1 cellular context compared by ENCODE assay signal in genomic region chr3:119637679-119638525, GRCh38.
TF ChIP-seq lines count a peak whose summit lies in the region.

No MANE protein-coding gene starts in this region.

TF ChIP-seq in K562, 482 proteins besides CTCF, POLR2A, EP300 and RAD21 (continued from another document and continues in another):
- TF ChIP-seq STAT6 (CRISPR knock-in tag; IDR thresholded peaks at IDR 0.05) (no peak), SOX6 (IDR thresholded peaks at IDR 0.05) (0 out of 2 replicates have a peak, but pooled peaks have one; percentile 12), CHAMP1 (IDR thresholded peaks at IDR 0.05) (no peak), ZBTB49 (CRISPR knock-in tag; IDR thresholded peaks at IDR 0.05; ENCODE audit: borderline replicate concordance) (no peak), EHMT2 (IDR thresholded peaks at IDR 0.05) (no peak), JUND (IDR thresholded peaks at IDR 0.05; ENCODE audit: borderline replicate concordance, low read depth, low read length) (peak; percentile 78), JUND (tag; IDR thresholded peaks at IDR 0.05; ENCODE audit: borderline replicate concordance, low read depth, low read length) (peak; percentile 86; the same call in 2 of the 3 replicates), GTF2B (IDR thresholded peaks at IDR 0.05; ENCODE audit: extremely low read depth, insufficient read length) (no peak), ZNF318 (IDR thresholded peaks at IDR 0.05; ENCODE audit: borderline replicate concordance in 1 of 2, low read depth in 1 of 2) (peak in 1 of 2 experiments; percentile 66; a peak in 1 of 4 replicates), SPI1 (IDR thresholded peaks at IDR 0.05; ENCODE audit: borderline replicate concordance, low read depth, low read length) (no peak), ZNF592 (IDR thresholded peaks at IDR 0.05) (peak; percentile 60; the same call in 1 of the 2 replicates), MLX (CRISPR knock-in tag; conservative IDR thresholded peaks at IDR 0.05) (no peak), NCOA6 (IDR thresholded peaks at IDR 0.05) (no peak), AFF1 (IDR thresholded peaks at IDR 0.05; ENCODE audit: low read depth in 1 of 2, partially characterized antibody in 2 of 2) (no peak), MAZ (CRISPR knock-in tag; conservative IDR thresholded peaks at IDR 0.05 in 1 of 2, IDR thresholded peaks at IDR 0.05 in 1 of 2) (no peak), NRF1 (conservative IDR thresholded peaks at IDR 0.05 in 1 of 2, IDR thresholded peaks at IDR 0.05 in 1 of 2) (no peak), ZNF280A (IDR thresholded peaks at IDR 0.05; ENCODE audit: low read depth, partially characterized antibody) (no peak), SREBF1 (IDR thresholded peaks at IDR 0.05; ENCODE audit: borderline replicate concordance, low read depth, low read length) (no peak), POLR2G (IDR thresholded peaks at IDR 0.05; ENCODE audit: low read depth, low read length) (no peak)
